ENCODE assay signal across 12 cellular contexts in the genomic region with DNA sequence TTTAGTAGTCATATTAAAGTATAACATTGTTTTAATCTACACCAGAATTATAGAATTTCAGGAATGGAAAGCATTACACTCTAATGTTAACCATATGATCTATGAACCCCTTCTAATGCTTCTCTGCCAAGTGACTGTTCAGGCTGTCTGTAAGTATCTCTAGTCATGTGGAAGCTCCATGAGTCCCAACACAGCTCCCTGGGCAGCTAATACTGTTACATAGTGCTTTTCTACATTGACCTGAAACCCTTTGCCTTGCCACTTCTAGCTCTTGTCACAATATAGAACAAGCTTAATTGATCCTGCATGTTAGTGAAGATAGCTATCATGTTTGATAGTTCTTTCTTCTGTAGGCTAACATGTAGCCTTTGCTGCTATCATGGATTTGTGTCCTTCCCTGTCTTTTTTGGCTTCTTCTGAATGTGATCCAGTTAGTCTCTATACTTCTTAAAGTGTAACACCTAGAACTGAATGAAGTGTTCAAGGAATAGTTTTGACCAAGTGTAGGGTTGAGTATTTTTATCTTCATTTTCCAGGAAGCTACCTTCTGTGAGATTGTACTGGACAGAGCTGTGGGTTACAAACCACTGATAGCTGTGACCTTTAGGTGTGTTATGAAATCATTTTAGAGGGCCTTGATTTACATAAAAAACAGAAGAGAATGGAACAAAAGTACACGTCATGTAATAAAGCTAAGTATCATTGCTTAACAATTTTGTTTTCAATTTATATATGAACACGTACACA. TPM values are rescaled to one million over a fixed set of nuclear protein-coding genes. Genes with fewer than 3 reads are reported as not detected.
A peak's percentile ranks its signal among the peaks of the same experiment; 100 is the strongest.
DNase-seq lines count a peak whose midpoint lies in the region; ATAC-seq and TF ChIP-seq lines count a peak whose summit lies in the region.
"Had no signal": no experiment of that assay in that cellular context is flagged by ENCODE, and none has a peak within 500 bp of the region (broad histone marks: within the 10 kb centered on the region; RNA-seq: fewer than 3 reads in every experiment).

No MANE protein-coding gene starts in this region.

- no peak overlapping the region for H3K4ac ChIP-seq in IMR-90 (ENCODE audit: low read depth, low read length)

- intact Hi-C loops in IMR-90 (cut with micrococcal nuclease) = no loop called here
- intact Hi-C loops in aorta (cut with DNase I) = no loop called here

- peak; percentile 5 for DNase-seq in AG08395 (ENCODE audit: low spot score)
- DNase-seq in IMR-90 = peak; percentile 25
- peak; percentile 40 for DNase-seq in fibroblast of mammary gland (ENCODE audit: low read depth)
- peak; percentile 11 for DNase-seq in osteoblast (ENCODE audit: insufficient read length, low spot score, missing footprints)
- DNase-seq in GM13977 (ENCODE audit: low spot score) = no peak
- DNase-seq in aorta = no peak
- DNase-seq in NCI-H510A treated with DMSO at 0.1 percent for 48 hours (lab: John Stamatoyannopoulos, UW) = no peak
- no peak for DNase-seq in GM19238 (ENCODE audit: insufficient read length, low spot score)
- DNase-seq: activated T-cell treated with anti-CD3 and anti-CD28 coated beads, Interleukin-2, amount 50 U/mL, for 4 hours; NCI-H187; stimulated activated CD4-positive, alpha-beta T cell treated with anti-CD3 and anti-CD28 coated beads, Interleukin-12 subunit alpha, Interleukin-12 subunit beta, amount 100 ng/mL, for 4 hours had no signal

- H3K18ac ChIP-seq in IMR-90 (ENCODE audit: low read depth, low read length) = no peak overlapping the region

- no peak overlapping the region for H2BK120ac ChIP-seq in IMR-90 (ENCODE audit: low read depth, low read length)

- H3K56ac ChIP-seq in IMR-90 (ENCODE audit: extremely low read depth, insufficient read depth, low read length) = no peak overlapping the region

- no peak overlapping the region for H4K5ac ChIP-seq in IMR-90 (ENCODE audit: low read depth, low read length)

- H3K36me3 ChIP-seq in IMR-90 (ENCODE audit: control insufficient read depth, insufficient read depth, low read length) (no peaks in the 10 kb centered on the region), osteoblast (ENCODE audit: insufficient read depth, low read length) (no peaks in the 10 kb centered on the region), aorta (ENCODE audit: control insufficient read depth in 1 of 2, insufficient read depth in 2 of 2, low read length in 1 of 2) (no peaks in the 10 kb centered on the region)

- no peak overlapping the region for H3K14ac ChIP-seq in IMR-90 (replicated peaks; ENCODE audit: low read depth, low read length)

- dilution Hi-C loops in IMR-90 (cut with HindIII; ENCODE audit: low sequenced_read_pairs, unreplicated experiment) = no loop called here

- no peak overlapping the region for H3K27ac ChIP-seq in IMR-90 (ENCODE audit: insufficient read depth, low read length)
- no peak overlapping the region for H3K27ac ChIP-seq in osteoblast (ENCODE audit: low read depth, low read length)
- no peak overlapping the region for H3K27ac ChIP-seq in aorta (ENCODE audit: low read depth in 1 of 2, low read length in 2 of 2)
- H3K27ac ChIP-seq: BLaER1 treated with 17β-estradiol and CSF1 and Interleukin-3, amounts not matched to agents 10 nM and 100 nM had no signal

- peaks cover 4% of the 10 kb centered on the region for H3K79me2 ChIP-seq in osteoblast (ENCODE audit: insufficient read depth, low read length)

- no peak overlapping the region for H2BK5ac ChIP-seq in IMR-90 (ENCODE audit: low read depth, low read length, poor library complexity, severe bottlenecking)

- H2AFZ ChIP-seq in IMR-90 (replicated peaks; ENCODE audit: low read length, poor library complexity) (no peak overlapping the region), osteoblast (ENCODE audit: low read length) (no peak overlapping the region)

- no TSS peak for BruUV-seq in IMR-90 (replicated peaks; lab: Mats Ljungman, UMichigan)

- H3K27me3 ChIP-seq in IMR-90 (ENCODE audit: control insufficient read depth, insufficient read depth, low read length) = no peaks in the 10 kb centered on the region
- H3K27me3 ChIP-seq in osteoblast (ENCODE audit: insufficient read depth, low read length) = no peaks in the 10 kb centered on the region
- H3K27me3 ChIP-seq in aorta (ENCODE audit: control insufficient read depth in 1 of 2, insufficient read depth in 2 of 2, low read length in 1 of 2) = no peaks in the 10 kb centered on the region
- H3K27me3 ChIP-seq: BLaER1 treated with 17β-estradiol and CSF1 and Interleukin-3, amounts not matched to agents 10 nM and 100 nM had no signal

- no peak overlapping the region for H2BK20ac ChIP-seq in IMR-90 (ENCODE audit: low read depth, low read length)

- H3K9me1 ChIP-seq in IMR-90 (ENCODE audit: insufficient read depth, low read length) = no peaks in the 10 kb centered on the region

- WGBS in IMR-90 (ENCODE audit: extremely low coverage in 2 of 2, insufficient read length in 1 of 2), 2 experiments = no CpG with 5 or more reads among the region's 2 CpGs
- WGBS in aorta, 2 donors = 94 to 95% methylated on average over 2 of the region's 2 CpGs

- CTCF ChIA-PET in IMR-90 (lab: Yijun Ruan, JAX) = interaction anchor here (0.6 kb wide), 1 partner anchor 100 kb away, joined by 3 read pairs; no protein-coding TSS in a partner anchor

- no peak overlapping the region for H3K23ac ChIP-seq in IMR-90 (ENCODE audit: low read depth, low read length)

- no peak overlapping the region for H2AK5ac ChIP-seq in IMR-90 (ENCODE audit: low read depth, low read length)

- H3K79me1 ChIP-seq in IMR-90 (ENCODE audit: low read depth in 1 of 2, low read length in 2 of 2) = peaks cover 3 to 5% of the 10 kb centered on the region in 2 experiments; a peak in 2 of 4 replicates

- H3K4me3 ChIP-seq in IMR-90 (ENCODE audit: insufficient read depth, low read depth, low read length) = no peak overlapping the region
- H3K4me3 ChIP-seq in fibroblast of mammary gland (ENCODE audit: control insufficient read depth, low read depth, low read length) = no peak overlapping the region
- H3K4me3 ChIP-seq in osteoblast (ENCODE audit: insufficient read depth, low read length) = no peak overlapping the region
- H3K4me3 ChIP-seq in aorta (ENCODE audit: low read length in 2 of 2) = no peak overlapping the region
- H3K4me3 ChIP-seq: BLaER1 treated with 17β-estradiol and CSF1 and Interleukin-3, amounts not matched to agents 10 nM and 100 nM had no signal

- in situ Hi-C loops in IMR-90 (cut with MboI; ENCODE audit: low sequenced_read_pairs) = no loop called here
- in situ Hi-C loops in GM13977 (cut with MboI; ENCODE audit: low pct_unique_long_range_greater_than_20kb, low sequenced_read_pairs, unreplicated experiment) = no loop called here

- H4K20me1 ChIP-seq in IMR-90 (ENCODE audit: insufficient read depth, low read length) (no peaks in the 10 kb centered on the region), osteoblast (ENCODE audit: insufficient read depth, low read length) (no peaks in the 10 kb centered on the region)
- H4K20me1 ChIP-seq: BLaER1 treated with 17β-estradiol and CSF1 and Interleukin-3, amounts not matched to agents 10 nM and 100 nM had no signal

- H3K4me2 ChIP-seq in IMR-90 (ENCODE audit: low read depth, low read length) = no peak overlapping the region
- H3K4me2 ChIP-seq in osteoblast (ENCODE audit: insufficient read depth, low read length) = no peak overlapping the region

- H4K8ac ChIP-seq in IMR-90 (ENCODE audit: low read depth in 2 of 2, low read length in 2 of 2) = no peak overlapping the region

- POLR2A ChIA-PET in IMR-90 (lab: Charles Lee; ENCODE audit: unreplicated experiment) = no interaction called here

- ATAC-seq in IMR-90 (ENCODE audit: low read depth) = no peak
- no peak for ATAC-seq in aorta (ENCODE audit: low FRiP score)
- ATAC-seq: activated T-cell treated with anti-CD3 and anti-CD28 coated beads, Interleukin-2, amount 50 U/mL, for 4 hours had no signal

- no peak for TF ChIP-seq RAD21 in IMR-90 (IDR thresholded peaks at IDR 0.05; ENCODE audit: low read length)

- 0 out of 2 replicates have a peak, but pooled peaks cover 2% of the 10 kb centered on the region for H3K4me1 ChIP-seq in IMR-90 (ENCODE audit: control insufficient read depth, insufficient read depth, low read length)
- H3K4me1 ChIP-seq in osteoblast (ENCODE audit: insufficient read depth, low read length) = peaks cover 10% of the 10 kb centered on the region
- peaks cover 0 to 2% of the 10 kb centered on the region in 2 donors for H3K4me1 ChIP-seq in aorta (ENCODE audit: control insufficient read depth in 1 of 2, insufficient read depth in 2 of 2, low read length in 2 of 2)

- no peak overlapping the region for H4K91ac ChIP-seq in IMR-90 (ENCODE audit: insufficient read depth, low read depth, low read length)

- H2AK9ac ChIP-seq in IMR-90 (replicated peaks; ENCODE audit: low read depth, low read length, poor library complexity) = no peak overlapping the region

- TF ChIP-seq POLR2A in IMR-90 (IDR thresholded peaks at IDR 0.05; ENCODE audit: low read depth, low read length) = no peak

- H3K9me3 ChIP-seq in IMR-90 (ENCODE audit: control insufficient read depth, insufficient read depth, low read length) = no peaks in the 10 kb centered on the region
- H3K9me3 ChIP-seq in osteoblast (ENCODE audit: low read depth, low read length) = no peaks in the 10 kb centered on the region
- no peaks in the 10 kb centered on the region for H3K9me3 ChIP-seq in aorta (ENCODE audit: control insufficient read depth, low read length)

- no peak for TF ChIP-seq CTCF in IMR-90 (conservative IDR thresholded peaks at IDR 0.05; ENCODE audit: low read depth, low read length)
- no peak for TF ChIP-seq CTCF in fibroblast of mammary gland (conservative IDR thresholded peaks at IDR 0.05; ENCODE audit: control insufficient read depth, insufficient read depth, low read depth, low read length)
- no peak for TF ChIP-seq CTCF in osteoblast (IDR thresholded peaks at IDR 0.05; ENCODE audit: extremely low read depth, low read depth, low read length)
- no peak for TF ChIP-seq CTCF in GM13977 (IDR thresholded peaks at IDR 0.05; ENCODE audit: extremely low read depth, insufficient read depth, missing control alignments)

- H2BK15ac ChIP-seq in IMR-90 (ENCODE audit: low read depth, low read length) = no peak overlapping the region

- H3K9ac ChIP-seq in IMR-90 (ENCODE audit: low read depth, low read length) = no peak overlapping the region
- H3K9ac ChIP-seq: BLaER1 treated with 17β-estradiol and CSF1 and Interleukin-3, amounts not matched to agents 10 nM and 100 nM had no signal

TF ChIP-seq in IMR-90, 13 proteins besides CTCF, POLR2A, EP300 and RAD21 (continues in another document):
- no peak for TF ChIP-seq CEBPB (IDR thresholded peaks at IDR 0.05; ENCODE audit: low read depth, low read length)

RNA-seq across cellular contexts. Expression of a gene that starts 23.7 kb away (rescaled TPM):
- total RNA-seq in IMR-90 (2012; rRNA removed) (16.7 and 23.1 TPM in 2 replicates), osteoblast (42.0 and 45.4 TPM in 2 replicates), aorta (10 to 100 TPM; 52.3 to 53.8 TPM)
- polyA plus RNA-seq in IMR-90 (2012; rRNA removed) (20.3 and 20.9 TPM in 2 replicates), aorta (10 to 100 TPM; 17.2 to 20.7 TPM)
- 11.4 TPM in 2 replicates for polyA plus RNA-seq in IMR-90 (2012; cell fraction: cytosol; rRNA removed)
- 4.4 and 16.0 TPM in 2 replicates for polyA plus RNA-seq in IMR-90 (2012; cell fraction: nucleus; rRNA removed; ENCODE audit: low replicate concordance)

RNA-seq across cellular contexts. Expression of a gene that starts 24.0 kb away (rescaled TPM):
- total RNA-seq in IMR-90 (2012; rRNA removed) (0.83 and 1.1 TPM in 2 replicates), osteoblast (1.1 and 2.1 TPM in 2 replicates), aorta (1 to 10 TPM; 4.4 to 4.7 TPM)
- polyA plus RNA-seq in IMR-90 (2012; rRNA removed) (1.1 and 1.4 TPM in 2 replicates), aorta (1 to 10 TPM in 1 of 2 donors, under 1 TPM in 1; 0.90 to 6.5 TPM)
- polyA plus RNA-seq in IMR-90 (2012; cell fraction: cytosol; rRNA removed) = 0.97 and 1.7 TPM in 2 replicates
- polyA plus RNA-seq in IMR-90 (2012; cell fraction: nucleus; rRNA removed; ENCODE audit: low replicate concordance) = 1.2 and 1.8 TPM in 2 replicates

Comparison
In these comparisons a context has a peak if more than half of its experiments do, and no peak if none do; other contexts are left out.
1. DNase-seq: peak in AG08395 (single experiment), IMR-90 (single experiment), fibroblast of mammary gland (single experiment) and osteoblast (single experiment); none in GM13977 (single experiment), aorta (0 of 2), NCI-H510A treated with DMSO at 0.1 percent for 48 hours (single experiment) and GM19238 (single experiment).